ENCODE assay signal across 10 cellular contexts in the genomic region with DNA sequence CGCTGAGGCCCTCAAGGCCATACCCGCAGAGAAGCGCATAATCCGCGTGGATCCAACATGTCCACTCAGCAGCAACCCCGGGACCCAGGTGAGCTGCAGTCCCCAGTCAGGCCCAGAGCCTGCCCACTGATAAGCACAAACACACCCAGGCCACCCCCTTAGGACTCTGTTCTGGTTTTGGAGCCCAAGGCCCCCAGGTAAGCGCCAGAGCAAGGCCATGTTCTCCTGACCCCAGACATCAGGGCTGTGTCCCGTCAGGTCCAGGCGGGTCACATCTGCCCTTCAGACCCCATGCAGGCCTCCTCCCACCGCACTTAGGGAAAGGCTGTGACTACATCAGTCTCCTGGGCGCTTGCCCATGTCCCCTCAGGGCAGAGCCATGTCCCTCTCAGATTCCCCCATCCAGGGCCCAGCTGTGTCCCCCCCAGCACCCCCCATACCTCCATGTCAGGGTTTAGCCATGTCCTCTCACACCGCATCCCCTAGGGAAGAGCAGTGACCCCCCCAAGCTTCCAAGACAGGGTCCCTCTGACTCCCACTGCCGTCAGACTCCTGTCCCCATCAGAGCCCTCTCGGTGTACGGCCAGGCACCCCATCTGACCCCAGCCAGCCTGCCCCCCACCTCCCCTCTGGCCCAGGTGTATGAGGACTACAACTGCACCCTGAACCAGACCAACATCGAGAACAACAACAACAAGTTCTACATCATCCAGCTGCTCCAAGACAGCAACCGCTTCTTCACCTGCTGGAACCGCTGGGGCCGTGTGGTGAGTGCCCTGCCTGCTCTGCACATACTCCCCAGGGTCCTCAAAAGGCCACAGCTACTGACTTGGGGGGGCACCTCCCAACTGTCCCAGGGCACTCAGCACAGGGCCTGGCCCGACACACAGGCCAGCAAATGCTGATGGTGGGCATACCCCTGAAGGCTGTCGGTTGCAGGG. TPM values are rescaled to one million over a fixed set of nuclear protein-coding genes. Genes with fewer than 3 reads are reported as not detected.
DNase-seq lines count a peak whose midpoint lies in the region; ATAC-seq and TF ChIP-seq lines count a peak whose summit lies in the region.
"Had no signal": no experiment of that assay in that cellular context is flagged by ENCODE, and none has a peak within 500 bp of the region (broad histone marks: within the 10 kb centered on the region; RNA-seq: fewer than 3 reads in every experiment).

No MANE protein-coding gene starts in this region.

- POLR2A ChIA-PET in CD8-positive, alpha-beta T cell (lab: Charles Lee): interaction anchor here (1.3 to 2.2 kb wide), 5 partner anchors 13 to 52 kb away, joined by 3 to 7 read pairs (median 6); a partner anchor contains a TSS
- POLR2A ChIA-PET in RWPE1 (lab: Yijun Ruan, JAX; ENCODE audit: low non-redundant PET): no interaction called here

- CTCF ChIA-PET in CD8-positive, alpha-beta T cell (lab: Charles Lee): interaction anchor here (0.8 to 3.1 kb wide), 6 partner anchors 10 to 30 kb away, joined by 3 to 28 read pairs (median 4); a partner anchor contains a TSS
- CTCF ChIA-PET in RWPE1 (lab: Yijun Ruan, JAX): interaction anchor here (0.6 to 1.1 kb wide), 3 partner anchors 12 to 179 kb away, joined by 3 read pairs; a partner anchor contains a TSS

- TF ChIP-seq CTCF in CD8-positive, alpha-beta T cell (IDR thresholded peaks at IDR 0.05): no peak
- no peak for TF ChIP-seq CTCF in RWPE1 (conservative IDR thresholded peaks at IDR 0.05; ENCODE audit: low read depth)
- TF ChIP-seq CTCF in esophagus muscularis mucosa (IDR thresholded peaks at IDR 0.05): no peak
- TF ChIP-seq CTCF in testis (IDR thresholded peaks at IDR 0.05): no peak

- H3K9me3 Mint-ChIP-seq in CD8-positive, alpha-beta T cell: no peaks in the 10 kb centered on the region

- peaks cover 35% of the 10 kb centered on the region for H3K4me1 Mint-ChIP-seq in CD8-positive, alpha-beta T cell (ENCODE audit: low read depth)

- no peaks in the 10 kb centered on the region for H3K27me3 Mint-ChIP-seq in CD8-positive, alpha-beta T cell (ENCODE audit: low read depth)

- TF ChIP-seq POLR2A in esophagus muscularis mucosa (IDR thresholded peaks at IDR 0.05; ENCODE audit: low read depth) (no peak), testis (IDR thresholded peaks at IDR 0.05) (no peak)

- H3K9me3 ChIP-seq in CD8-positive, alpha-beta T cell (ENCODE audit: low read length): no peaks in the 10 kb centered on the region
- H3K9me3 ChIP-seq in esophagus muscularis mucosa: no peaks in the 10 kb centered on the region
- no peaks in the 10 kb centered on the region for H3K9me3 ChIP-seq in testis

- H3K9ac ChIP-seq in rectal smooth muscle tissue (ENCODE audit: low read length): peak overlapping the region; percentile 28

- H3K4me3 ChIP-seq in CD8-positive, alpha-beta T cell (ENCODE audit: low read depth, low read length): no peak overlapping the region
- peak overlapping the region in 2 of 4 donors; percentile 78 to 85 for H3K4me3 ChIP-seq in esophagus muscularis mucosa
- H3K4me3 ChIP-seq in rectal smooth muscle tissue (ENCODE audit: low read length): peak overlapping the region; percentile 74
- H3K4me3 ChIP-seq in testis: no peak overlapping the region

- 89% methylated on average over 8 of the region's 21 CpGs for WGBS in esophagus muscularis mucosa
- WGBS in testis, 2 donors: 89 to 93% methylated on average over 13 to 21 of the region's 21 CpGs

- peaks cover 4% of the 10 kb centered on the region for H3K36me3 ChIP-seq in CD8-positive, alpha-beta T cell (ENCODE audit: insufficient read depth, low read length)
- peaks cover 0 to 53% (median 40%) of the 10 kb centered on the region in 4 donors for H3K36me3 ChIP-seq in esophagus muscularis mucosa
- no peaks in the 10 kb centered on the region for H3K36me3 ChIP-seq in rectal smooth muscle tissue (ENCODE audit: control insufficient read depth, insufficient read depth, low read length)
- H3K36me3 ChIP-seq in testis (ENCODE audit: low read depth, missing control alignments): no peaks in the 10 kb centered on the region

- peaks cover 29% of the 10 kb centered on the region for H3K4me1 ChIP-seq in CD8-positive, alpha-beta T cell (ENCODE audit: insufficient read depth, low read length)
- H3K4me1 ChIP-seq in esophagus muscularis mucosa (peaks cover 31 to 42% (median 33%) of the 10 kb centered on the region in 4 donors), rectal smooth muscle tissue (ENCODE audit: control insufficient read depth, insufficient read depth, low read length) (peaks cover 15% of the 10 kb centered on the region), testis (peaks cover 18% of the 10 kb centered on the region)

- intact Hi-C loops in CD8-positive, alpha-beta T cell (cut with DNase I, micrococcal nuclease): loop anchor here (2.0 to 10.0 kb wide), 3 partner anchors 39 to 556 kb away; a partner anchor contains a TSS
- intact Hi-C loops in esophagus muscularis mucosa (cut with DNase I): loop anchor here (2.0 to 5.0 kb wide), 2 partner anchors 31 to 199 kb away; a partner anchor contains a TSS
- intact Hi-C loops in testis (cut with DNase I; ENCODE audit: low total_unique reads): no loop called here

- H3K27ac ChIP-seq in CD8-positive, alpha-beta T cell (ENCODE audit: low read depth, low read length): no peak overlapping the region
- peak overlapping the region; percentile 91 for H3K27ac ChIP-seq in RWPE1
- H3K27ac ChIP-seq in esophagus muscularis mucosa (replicated peaks in 1 of 4): peak overlapping the region; percentile 88 to 95 (median 90)
- H3K27ac ChIP-seq in rectal smooth muscle tissue (ENCODE audit: low read depth, low read length): no peak overlapping the region
- peak overlapping the region in 1 of 2 donors; percentile 83 for H3K27ac ChIP-seq in testis

- H3K4me3 Mint-ChIP-seq in CD8-positive, alpha-beta T cell: peak overlapping the region; percentile 94

- H3K27ac Mint-ChIP-seq in CD8-positive, alpha-beta T cell: no peak overlapping the region

- ATAC-seq in CD8-positive, alpha-beta T cell: no peak

- no peak for TF ChIP-seq EP300 in esophagus muscularis mucosa (IDR thresholded peaks at IDR 0.05)

- no peak for DNase-seq in CD8-positive, alpha-beta T cell
- no peak for DNase-seq in RWPE1 (ENCODE audit: low spot score)
- no peak for DNase-seq in esophagus muscularis mucosa (ENCODE audit: extremely low spot score)
- no peak for DNase-seq in testis
- DNase-seq in hepatic stellate cell (ENCODE audit: low spot score): no peak
- DNase-seq in HuH-7.5 (ENCODE audit: low spot score): no peak
- no peak for DNase-seq in activated CD4-positive, alpha-beta T cell treated with anti-CD3 and anti-CD28 coated beads for 48 hours

- H3K27me3 ChIP-seq in CD8-positive, alpha-beta T cell (ENCODE audit: insufficient read depth, low read length): no peaks in the 10 kb centered on the region
- no peaks in the 10 kb centered on the region for H3K27me3 ChIP-seq in esophagus muscularis mucosa
- H3K27me3 ChIP-seq in rectal smooth muscle tissue (ENCODE audit: control insufficient read depth, insufficient read depth, low read length): no peaks in the 10 kb centered on the region
- no peaks in the 10 kb centered on the region for H3K27me3 ChIP-seq in testis

- peaks cover 11% of the 10 kb centered on the region for H3K36me3 Mint-ChIP-seq in CD8-positive, alpha-beta T cell

RNA-seq across cellular contexts. Expression of a gene that starts 1.6 kb away (rescaled TPM):
- total RNA-seq in CD8-positive, alpha-beta T cell: 1 to 10 TPM; 6.3 to 6.7 TPM
- total RNA-seq in esophagus muscularis mucosa (10 to 100 TPM; 22.9 to 37.9 (median 30.1) TPM), testis (10 to 100 TPM; 17.5 to 24.7 TPM)
- polyA plus RNA-seq in testis (ENCODE audit: insufficient read depth, low read depth, low replicate concordance): 18.2 TPM

RNA-seq across cellular contexts. Expression of a gene that starts 2.0 kb away (rescaled TPM):
- 1 to 10 TPM; 8.1 to 8.3 TPM for total RNA-seq in CD8-positive, alpha-beta T cell
- total RNA-seq in esophagus muscularis mucosa: 10 to 100 TPM in 3 of 4 donors, 1 to 10 TPM in 1; 9.6 to 20.7 (median 15.5) TPM
- 10 to 100 TPM; 11.6 to 18.1 TPM for total RNA-seq in testis
- 18.7 TPM for polyA plus RNA-seq in testis (ENCODE audit: insufficient read depth, low read depth, low replicate concordance)

RNA-seq across cellular contexts. Expression of a gene that starts 11.5 kb away (rescaled TPM):
- total RNA-seq in CD8-positive, alpha-beta T cell: not detected
- under 1 TPM; 0.11 to 0.42 (median 0.18) TPM for total RNA-seq in esophagus muscularis mucosa
- under 1 TPM; 0.39 to 0.50 TPM for total RNA-seq in testis
- 0.18 TPM for polyA plus RNA-seq in testis (ENCODE audit: insufficient read depth, low read depth, low replicate concordance)
- total RNA-seq: Daoy, LHCN-M2 had no signal

RNA-seq across cellular contexts. Expression of a gene that starts 23.5 kb away (rescaled TPM):
- 10 to 100 TPM in 1 of 2 experiments, 1 to 10 TPM in 1; 9.8 to 14.7 TPM for total RNA-seq in CD8-positive, alpha-beta T cell
- total RNA-seq in esophagus muscularis mucosa (100 to 1,000 TPM in 2 of 4 donors, 10 to 100 TPM in 2; 54.4 to 378 (median 139) TPM), testis (10 to 100 TPM; 47.1 to 54.1 TPM)
- polyA plus RNA-seq in testis (ENCODE audit: insufficient read depth, low read depth, low replicate concordance): 35.8 TPM

RNA-seq across cellular contexts. Expression of a gene that starts 30.1 kb away (rescaled TPM):
- 10 to 100 TPM; 44.3 to 44.4 TPM for total RNA-seq in CD8-positive, alpha-beta T cell
- 10 to 100 TPM; 41.8 to 49.5 (median 46.9) TPM for total RNA-seq in esophagus muscularis mucosa
- 10 to 100 TPM; 26.7 to 27.1 TPM for total RNA-seq in testis
- 26.0 TPM for polyA plus RNA-seq in testis (ENCODE audit: insufficient read depth, low read depth, low replicate concordance)

Comparison
In these comparisons a context has a peak if more than half of its experiments do, and no peak if none do; other contexts are left out.
1. H3K27ac ChIP-seq: peak in RWPE1 (single experiment) and esophagus muscularis mucosa (4 of 4); none in CD8-positive, alpha-beta T cell (single experiment) and rectal smooth muscle tissue (single experiment).